9 cellular contexts compared by ENCODE assay signal in the genomic region with DNA sequence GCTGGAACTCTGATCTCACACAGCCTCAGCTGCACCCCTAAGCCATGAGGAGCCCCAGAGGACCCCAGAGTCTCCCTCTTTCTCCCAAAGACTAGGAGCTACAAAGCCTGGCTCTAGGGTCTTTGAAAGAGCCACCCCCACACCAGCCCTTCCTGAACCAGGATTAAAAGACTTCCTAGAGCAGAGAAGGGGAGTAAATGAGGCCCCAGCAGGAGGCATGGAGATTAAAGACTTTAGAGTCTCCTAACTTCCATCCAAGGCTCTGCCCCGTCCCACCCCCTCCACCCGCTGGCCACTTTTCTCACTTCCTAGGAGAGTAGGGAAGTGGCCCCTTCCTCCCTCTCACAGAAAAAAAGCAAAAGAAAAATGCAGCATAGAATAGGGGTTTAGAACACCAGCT.
DNase-seq lines count a peak whose midpoint lies in the region; ATAC-seq lines count a peak whose summit lies in the region.
"Had no signal": no experiment of that assay in that cellular context is flagged by ENCODE, and none has a peak within 500 bp of the region (broad histone marks: within the 10 kb centered on the region; RNA-seq: fewer than 3 reads in every experiment).

No MANE protein-coding gene starts in this region.

- H3K27me3 ChIP-seq in ACC112 (ENCODE audit: insufficient read depth, low read length) (no peaks in the 10 kb centered on the region), HUES48 (ENCODE audit: control insufficient read depth, insufficient read depth, low read length) (peaks cover 64% of the 10 kb centered on the region), mucosa of rectum (ENCODE audit: control insufficient read depth in 2 of 2, insufficient read depth in 2 of 2, low read length in 2 of 2) (peaks cover 2 to 18% of the 10 kb centered on the region in 2 donors)

- peak overlapping the region; percentile 78 for H3K4me3 ChIP-seq in ACC112 (ENCODE audit: low read depth, low read length)
- peak overlapping the region; percentile 84 for H3K4me3 ChIP-seq in HUES48 (ENCODE audit: low read depth, low read length)
- peak overlapping the region; percentile 50 to 76 for H3K4me3 ChIP-seq in mucosa of rectum (ENCODE audit: low read length in 2 of 2)

- H3K9ac ChIP-seq in HUES48 (ENCODE audit: low read depth, low read length): no peak overlapping the region
- peak overlapping the region in 1 of 2 donors; percentile 14 for H3K9ac ChIP-seq in mucosa of rectum (ENCODE audit: low read depth in 1 of 2, low read length in 2 of 2)

- H3K27ac ChIP-seq in ACC112 (ENCODE audit: low read depth, low read length): no peak overlapping the region
- peak overlapping the region; percentile 69 for H3K27ac ChIP-seq in HUES48 (ENCODE audit: low read depth, low read length)
- H3K27ac ChIP-seq in caudate nucleus (ENCODE audit: low read depth, low read length): peak overlapping the region; percentile 85
- peak overlapping the region in 1 of 2 donors; percentile 56 for H3K27ac ChIP-seq in mucosa of rectum (ENCODE audit: low read depth in 2 of 2, low read length in 2 of 2)

- H3K36me3 ChIP-seq in ACC112 (ENCODE audit: insufficient read depth, low read length) (no peaks in the 10 kb centered on the region), HUES48 (ENCODE audit: control insufficient read depth, insufficient read depth, low read length) (no peaks in the 10 kb centered on the region), mucosa of rectum (ENCODE audit: control insufficient read depth in 2 of 2, insufficient read depth in 2 of 2, low read length in 2 of 2) (no peaks in the 10 kb centered on the region)

- H3K9me3 ChIP-seq in HUES48 (ENCODE audit: control insufficient read depth, insufficient read depth, low read length): no peaks in the 10 kb centered on the region
- no peaks in the 10 kb centered on the region for H3K9me3 ChIP-seq in mucosa of rectum (ENCODE audit: control insufficient read depth in 2 of 2, low read length in 2 of 2)

- peaks cover 5% of the 10 kb centered on the region for H3K79me2 ChIP-seq in ACC112 (ENCODE audit: control insufficient read depth, insufficient read depth, low read length, unreplicated experiment)

- H2AFZ ChIP-seq in ACC112 (ENCODE audit: low read length, unreplicated experiment): no peak overlapping the region

- DNase-seq in caudate nucleus (lab: John Stamatoyannopoulos, UW) (no peak), NCI-H345 (lab: John Stamatoyannopoulos, UW) (no peak), NCI-H1092 treated with DMSO at 0.1 percent for 48 hours (lab: John Stamatoyannopoulos, UW) (no peak)
- DNase-seq in activated CD8-positive, alpha-beta memory T cell treated with anti-CD3 and anti-CD28 coated beads, Interleukin-2, amount 50 U/mL, for 48 hours: no peak
- DNase-seq: left cardiac atrium had no signal

- no peak for ATAC-seq in GM21786 (IDR thresholded peaks at IDR 0.05; ENCODE audit: unreplicated experiment)

- peaks cover 31% of the 10 kb centered on the region for H3K4me1 ChIP-seq in ACC112 (ENCODE audit: control insufficient read depth, insufficient read depth, low read length, unreplicated experiment)
- peaks cover 9% of the 10 kb centered on the region; the same call in 1 of the 2 replicates for H3K4me1 ChIP-seq in HUES48 (ENCODE audit: control insufficient read depth, insufficient read depth, low read length)
- H3K4me1 ChIP-seq in mucosa of rectum (ENCODE audit: control insufficient read depth in 2 of 2, insufficient read depth in 2 of 2, low read length in 2 of 2): peaks cover 10 to 17% of the 10 kb centered on the region in 2 donors
